In the genomic region with DNA sequence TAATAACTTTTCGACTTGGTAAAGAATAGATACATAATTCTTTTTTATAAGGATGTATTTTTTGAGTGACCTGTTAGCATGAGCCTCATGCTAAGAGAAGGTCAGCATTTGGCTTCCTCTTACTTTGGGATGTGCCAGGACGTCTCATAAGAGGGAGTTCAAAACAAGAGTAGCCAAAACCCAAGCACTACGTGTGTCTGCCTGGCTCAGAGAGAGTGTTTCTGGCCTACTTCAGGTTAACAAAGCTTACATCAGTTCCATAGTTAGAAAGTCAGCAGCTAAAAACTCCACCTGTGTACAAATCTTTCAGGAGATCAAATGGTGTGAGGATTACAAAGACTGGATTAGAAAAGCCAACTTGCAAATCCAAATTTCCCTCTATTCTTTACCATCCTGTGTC, we compare ENCODE assay signal across 31 cellular contexts.
"Had no signal": no experiment of that assay in that cellular context is flagged by ENCODE, and none has a peak within 500 bp of the region (broad histone marks: within the 10 kb centered on the region; RNA-seq: fewer than 3 reads in every experiment).

No MANE protein-coding gene starts in this region.

- H3K4me3 ChIP-seq: adrenal gland, body of pancreas, breast epithelium, K562, Peyer's patch, SJSA1 had no signal

- H3K9me3 Mint-ChIP-seq: activated CD4-positive, alpha-beta T cell treated with anti-CD3 and anti-CD28 coated beads, Interleukin-2, amount 10 ng/mL, durations not matched to agents 24 days and 14 days; activated CD8-positive, alpha-beta T cell treated with anti-CD3 and anti-CD28 coated beads for 36 hours; activated naive CD4-positive, alpha-beta T cell treated with anti-CD3 and anti-CD28 coated beads for 36 hours; activated naive CD4-positive, alpha-beta T cell treated with anti-CD3 and anti-CD28 coated beads, Interleukin-2, amount 50 U/mL, for 72 hours; activated T-helper 1 cell treated with anti-CD3 and anti-CD28 coated beads, Interleukin-12 subunit alpha, Interleukin-12 subunit beta, Interleukin-2, Interleukin-4 antibody, amounts not matched to agents 30 ng/mL and 10 ng/mL and 1 ng/mL, durations not matched to agents 14 hours and 24 hours and 36 hours; T-helper 1 cell treated with Interleukin-12 subunit alpha and Interleukin-12 subunit beta and Interleukin-4 antibody, amounts not matched to agents 30 μg/mL and 1 μg/mL, for 36 hours; T-helper 2 cell treated with Interferon-gamma antibody and Interleukin-4, amounts not matched to agents 5 μg/mL and 100 μg/mL, for 36 hours had no signal

- H3K4me1 Mint-ChIP-seq: activated CD4-positive, alpha-beta T cell treated with anti-CD3 and anti-CD28 coated beads, Interleukin-2, amount 10 ng/mL, durations not matched to agents 24 days and 14 days had no signal

- H3K27me3 Mint-ChIP-seq: activated CD4-positive, alpha-beta T cell treated with anti-CD3 and anti-CD28 coated beads, Interleukin-2, amount 10 ng/mL, durations not matched to agents 24 days and 14 days; activated CD8-positive, alpha-beta T cell treated with anti-CD3 and anti-CD28 coated beads for 36 hours had no signal

- H3K27me3 ChIP-seq: adrenal gland, body of pancreas, breast epithelium, Peyer's patch, SJSA1 had no signal

- DNase-seq: activated CD4-positive, alpha-beta T cell treated with anti-CD3 and anti-CD28 coated beads, Interleukin-2, amount 10 ng/mL, durations not matched to agents 24 days and 14 days; activated CD4-positive, alpha-beta T cell treated with anti-CD3 and anti-CD28 coated beads, Interleukin-2, amount 50 U/mL, for 4 hours; activated CD8-positive, alpha-beta T cell treated with anti-CD3 and anti-CD28 coated beads for 36 hours; activated gamma-delta T cell treated with Interleukin-2 at 50 U/mL for 16 hours; activated naive CD4-positive, alpha-beta T cell treated with anti-CD3 and anti-CD28 coated beads for 36 hours; activated T-cell treated with anti-CD3 and anti-CD28 coated beads, Interleukin-2, amount 50 U/mL, for 1 hour; adrenal gland; body of pancreas; NCI-H1092 treated with DMSO at 0.1 percent for 48 hours; NCI-H1417; NCI-H146; NCI-H187; NCI-H2029 treated with DMSO at 0.1 percent for 48 hours; NCI-H2107; NCI-H2171; NCI-H510A; NCI-H526; NCI-H748 treated with DMSO at 0.1 percent for 48 hours; NK-92 treated with Interleukin-12 subunit alpha and Interleukin-12 subunit beta, amount 100 ng/mL, for 24 hours; PC-3; Peyer's patch; RPMI8226; SHP77 treated with DMSO at 0.1 percent for 48 hours; SK-N-SH had no signal

- H3K4me1 ChIP-seq: body of pancreas, Peyer's patch had no signal

- H3K4me3 Mint-ChIP-seq: activated CD4-positive, alpha-beta T cell treated with anti-CD3 and anti-CD28 coated beads, Interleukin-2, amount 10 ng/mL, durations not matched to agents 24 days and 14 days; activated CD8-positive, alpha-beta T cell treated with anti-CD3 and anti-CD28 coated beads for 36 hours; activated naive CD4-positive, alpha-beta T cell treated with anti-CD3 and anti-CD28 coated beads for 36 hours; activated T-helper 1 cell treated with anti-CD3 and anti-CD28 coated beads, Interleukin-12 subunit alpha, Interleukin-12 subunit beta, Interleukin-2, Interleukin-4 antibody, amounts not matched to agents 30 ng/mL and 10 ng/mL and 1 ng/mL, durations not matched to agents 14 hours and 24 hours and 36 hours; T-helper 1 cell treated with Interleukin-12 subunit alpha and Interleukin-12 subunit beta and Interleukin-4 antibody, amounts not matched to agents 30 μg/mL and 1 μg/mL, for 36 hours; T-helper 2 cell treated with Interferon-gamma antibody and Interleukin-4, amounts not matched to agents 5 μg/mL and 100 μg/mL, for 36 hours had no signal

- ATAC-seq: activated CD8-positive, alpha-beta T cell treated with anti-CD3 and anti-CD28 coated beads for 36 hours; activated naive CD4-positive, alpha-beta T cell treated with anti-CD3 and anti-CD28 coated beads, Interleukin-2, amount 50 U/mL, for 72 hours; body of pancreas; K562; PC-3 had no signal

- H3K27ac ChIP-seq: adrenal gland, body of pancreas, breast epithelium, SJSA1 had no signal

- H3K9me3 ChIP-seq: adrenal gland, body of pancreas, breast epithelium, Peyer's patch, SJSA1, SK-N-SH had no signal

- H3K27ac Mint-ChIP-seq: activated CD4-positive, alpha-beta T cell treated with anti-CD3 and anti-CD28 coated beads, Interleukin-2, amount 10 ng/mL, durations not matched to agents 24 days and 14 days; activated CD8-positive, alpha-beta T cell treated with anti-CD3 and anti-CD28 coated beads for 36 hours; activated naive CD4-positive, alpha-beta T cell treated with anti-CD3 and anti-CD28 coated beads for 36 hours; activated naive CD4-positive, alpha-beta T cell treated with anti-CD3 and anti-CD28 coated beads, Interleukin-2, amount 50 U/mL, for 72 hours; activated T-helper 1 cell treated with anti-CD3 and anti-CD28 coated beads, Interleukin-12 subunit alpha, Interleukin-12 subunit beta, Interleukin-2, Interleukin-4 antibody, amounts not matched to agents 30 ng/mL and 10 ng/mL and 1 ng/mL, durations not matched to agents 14 hours and 24 hours and 36 hours; T-helper 1 cell treated with Interleukin-12 subunit alpha and Interleukin-12 subunit beta and Interleukin-4 antibody, amounts not matched to agents 30 μg/mL and 1 μg/mL, for 36 hours; T-helper 2 cell treated with Interferon-gamma antibody and Interleukin-4, amounts not matched to agents 5 μg/mL and 100 μg/mL, for 36 hours had no signal
